Comparison of ENCODE assay signal across 4 cellular contexts in the genomic region with DNA sequence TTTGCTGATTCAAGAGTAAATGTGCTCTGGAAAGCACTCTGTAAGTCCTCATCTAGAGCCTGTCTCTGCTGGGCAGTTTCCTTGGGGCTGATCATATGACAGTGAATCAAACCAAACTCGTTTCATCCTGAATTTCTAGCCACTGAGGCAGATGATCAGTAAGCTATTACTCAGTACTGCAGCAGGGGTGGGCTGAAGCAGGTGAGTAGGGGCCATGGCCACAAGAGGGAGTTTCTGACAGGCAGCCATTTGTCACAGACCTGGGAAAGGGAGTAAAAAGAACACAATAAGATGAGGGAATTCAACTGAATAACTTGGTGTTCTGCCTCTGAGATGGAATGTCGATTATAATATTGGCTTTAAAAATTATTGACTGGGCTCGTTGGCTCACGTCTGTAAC. TPM values are rescaled to one million over a fixed set of nuclear protein-coding genes. Genes with fewer than 3 reads are reported as not detected.
"Had no signal": no experiment of that assay in that cellular context is flagged by ENCODE, and none has a peak within 500 bp of the region (broad histone marks: within the 10 kb centered on the region; RNA-seq: fewer than 3 reads in every experiment).

No MANE protein-coding gene starts in this region.

RNA-seq across cellular contexts. Expression of gene HSFY2, which starts 19.4 kb away (rescaled TPM):
- total RNA-seq: LHCN-M2, M059J, MCF 10A, NCI-H460 had no signal
